10 cellular contexts compared by ENCODE assay signal in the genomic region with DNA sequence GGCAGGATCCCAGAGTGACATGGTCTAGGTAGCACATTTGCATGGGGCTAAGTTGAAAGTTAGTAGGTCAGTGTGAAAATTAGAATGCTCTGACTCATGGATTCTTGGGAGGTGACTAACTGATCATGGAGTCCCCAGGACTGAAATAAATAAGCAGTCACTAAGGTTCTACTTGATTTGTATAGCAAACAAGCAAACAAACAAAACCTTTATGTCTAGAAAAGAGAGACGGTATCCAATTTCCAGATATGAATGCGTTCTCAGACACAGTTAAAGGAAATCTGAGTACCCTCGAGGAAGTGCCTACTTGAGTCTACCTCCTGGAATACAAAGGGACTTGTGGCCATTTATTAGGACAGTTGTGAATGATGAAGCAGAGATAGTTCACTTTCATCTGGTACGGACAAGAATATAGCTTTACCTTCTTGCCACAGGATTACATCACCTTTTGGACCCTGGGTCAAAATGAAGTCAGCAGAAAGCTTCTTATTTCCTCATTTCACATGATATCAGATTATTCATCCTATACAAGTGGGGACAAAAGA. TPM values are rescaled to one million over a fixed set of nuclear protein-coding genes. Genes with fewer than 3 reads are reported as not detected.
DNase-seq lines count a peak whose midpoint lies in the region; ATAC-seq lines count a peak whose summit lies in the region.
"Had no signal": no experiment of that assay in that cellular context is flagged by ENCODE, and none has a peak within 500 bp of the region (broad histone marks: within the 10 kb centered on the region; RNA-seq: fewer than 3 reads in every experiment).

No MANE protein-coding gene starts in this region.

- intact Hi-C loops in CD4-positive, alpha-beta memory T cell (cut with micrococcal nuclease) = no loop called here

- no peaks in the 10 kb centered on the region for H3K9me3 ChIP-seq in HUES48 (ENCODE audit: control insufficient read depth, insufficient read depth, low read length)
- no peaks in the 10 kb centered on the region for H3K9me3 ChIP-seq in CD4-positive, alpha-beta memory T cell (ENCODE audit: control insufficient read depth in 1 of 2, low read length in 2 of 2)

- H3K9me3 Mint-ChIP-seq in CD4-positive, alpha-beta memory T cell = no peaks in the 10 kb centered on the region
- H3K9me3 Mint-ChIP-seq: activated naive CD4-positive, alpha-beta T cell treated with anti-CD3 and anti-CD28 coated beads for 36 hours had no signal

- H3K4me1 Mint-ChIP-seq in CD4-positive, alpha-beta memory T cell = peaks cover 0 to 1% (median 0%) of the 10 kb centered on the region in 4 donors

- CTCF ChIA-PET in CD4-positive, alpha-beta memory T cell (lab: Charles Lee; ENCODE audit: partially characterized antibody) = interaction anchor here (1.0 to 5.9 kb wide), 5 partner anchors 76 to 428 kb away, joined by 3 to 178 read pairs (median 5); no protein-coding TSS in a partner anchor

- in situ Hi-C loops in Caki2 (cut with HindIII; ENCODE audit: low pct_unique_long_range_greater_than_20kb, low sequenced_read_pairs) = no loop called here

- H3K4me3 ChIP-seq in HUES48 (ENCODE audit: low read depth, low read length) = no peak overlapping the region
- no peak overlapping the region for H3K4me3 ChIP-seq in CD4-positive, alpha-beta memory T cell (ENCODE audit: low read length in 2 of 2)

- H3K36me3 Mint-ChIP-seq in CD4-positive, alpha-beta memory T cell = peaks cover 2% of the 10 kb centered on the region in 2 donors

- peak overlapping the region; percentile 53 for H3K27ac ChIP-seq in HUES48 (ENCODE audit: low read depth, low read length)
- no peak overlapping the region for H3K27ac ChIP-seq in CD4-positive, alpha-beta memory T cell (ENCODE audit: low read depth, low read length)

- POLR2A ChIA-PET in CD4-positive, alpha-beta memory T cell (lab: Charles Lee; ENCODE audit: partially characterized antibody) = interaction anchor here (1.1 kb wide), 1 partner anchor 75 kb away, joined by 4 read pairs; no protein-coding TSS in a partner anchor

- no peaks in the 10 kb centered on the region for H3K27me3 Mint-ChIP-seq in CD4-positive, alpha-beta memory T cell

- H3K4me1 ChIP-seq in HUES48 (ENCODE audit: control insufficient read depth, insufficient read depth, low read length) = peaks cover 1% of the 10 kb centered on the region; the same call in 1 of the 2 replicates
- no peaks in the 10 kb centered on the region for H3K4me1 ChIP-seq in CD4-positive, alpha-beta memory T cell (ENCODE audit: insufficient read depth, low read length)

- H3K27me3 ChIP-seq in HUES48 (ENCODE audit: control insufficient read depth, insufficient read depth, low read length) = no peaks in the 10 kb centered on the region
- H3K27me3 ChIP-seq in CD4-positive, alpha-beta memory T cell (ENCODE audit: insufficient read depth, low read length) = no peaks in the 10 kb centered on the region

- no peak overlapping the region for H3K27ac Mint-ChIP-seq in CD4-positive, alpha-beta memory T cell
- H3K27ac Mint-ChIP-seq: activated naive CD4-positive, alpha-beta T cell treated with anti-CD3 and anti-CD28 coated beads for 36 hours had no signal

- no peak overlapping the region for H3K4me3 Mint-ChIP-seq in CD4-positive, alpha-beta memory T cell
- H3K4me3 Mint-ChIP-seq: activated naive CD4-positive, alpha-beta T cell treated with anti-CD3 and anti-CD28 coated beads for 36 hours had no signal

- no peak overlapping the region for H3K9ac ChIP-seq in HUES48 (ENCODE audit: low read depth, low read length)

- H3K36me3 ChIP-seq in HUES48 (ENCODE audit: control insufficient read depth, insufficient read depth, low read length) = no peaks in the 10 kb centered on the region
- no peaks in the 10 kb centered on the region for H3K36me3 ChIP-seq in CD4-positive, alpha-beta memory T cell (ENCODE audit: insufficient read depth, low read length)

- DNase-seq in Caki2 (ENCODE audit: low read depth) (peak; percentile 83), SW480 (ENCODE audit: low spot score) (peak; percentile 90), islet precursor cell (peak; percentile 63), cerebellar cortex (ENCODE audit: low spot score) (no peak), NCI-H128 (lab: John Stamatoyannopoulos, UW; ENCODE audit: unreplicated experiment) (no peak)
- DNase-seq in CD4-positive, alpha-beta memory T cell = no peak
- DNase-seq: activated naive CD4-positive, alpha-beta T cell treated with anti-CD3 and anti-CD28 coated beads for 36 hours; NCI-H1694 treated with DMSO at 0.1 percent for 48 hours had no signal

- no peak for ATAC-seq in HG03571 (IDR thresholded peaks at IDR 0.05; ENCODE audit: unreplicated experiment)

RNA-seq across cellular contexts. Expression of a gene that starts 54.3 kb away (rescaled TPM):
- total RNA-seq in Caki2 (2014; rRNA removed; shearing (Covaris generic); ENCODE audit: low replicate concordance) = 13.5 and 26.8 TPM in 2 replicates
- total RNA-seq in CD4-positive, alpha-beta memory T cell = 10 to 100 TPM; 28.3 to 29.7 TPM
- 10 to 100 TPM; 13.8 to 17.4 TPM for polyA plus RNA-seq in CD4-positive, alpha-beta memory T cell

Comparison
In these comparisons a context has a peak if more than half of its experiments do, and no peak if none do; other contexts are left out.
1. DNase-seq: peak in Caki2 (single experiment), SW480 (single experiment) and islet precursor cell (single experiment); none in CD4-positive, alpha-beta memory T cell (0 of 5), cerebellar cortex (single experiment) and NCI-H128 (single experiment).